ENCODE assay signal across 14 cellular contexts in the genomic region with DNA sequence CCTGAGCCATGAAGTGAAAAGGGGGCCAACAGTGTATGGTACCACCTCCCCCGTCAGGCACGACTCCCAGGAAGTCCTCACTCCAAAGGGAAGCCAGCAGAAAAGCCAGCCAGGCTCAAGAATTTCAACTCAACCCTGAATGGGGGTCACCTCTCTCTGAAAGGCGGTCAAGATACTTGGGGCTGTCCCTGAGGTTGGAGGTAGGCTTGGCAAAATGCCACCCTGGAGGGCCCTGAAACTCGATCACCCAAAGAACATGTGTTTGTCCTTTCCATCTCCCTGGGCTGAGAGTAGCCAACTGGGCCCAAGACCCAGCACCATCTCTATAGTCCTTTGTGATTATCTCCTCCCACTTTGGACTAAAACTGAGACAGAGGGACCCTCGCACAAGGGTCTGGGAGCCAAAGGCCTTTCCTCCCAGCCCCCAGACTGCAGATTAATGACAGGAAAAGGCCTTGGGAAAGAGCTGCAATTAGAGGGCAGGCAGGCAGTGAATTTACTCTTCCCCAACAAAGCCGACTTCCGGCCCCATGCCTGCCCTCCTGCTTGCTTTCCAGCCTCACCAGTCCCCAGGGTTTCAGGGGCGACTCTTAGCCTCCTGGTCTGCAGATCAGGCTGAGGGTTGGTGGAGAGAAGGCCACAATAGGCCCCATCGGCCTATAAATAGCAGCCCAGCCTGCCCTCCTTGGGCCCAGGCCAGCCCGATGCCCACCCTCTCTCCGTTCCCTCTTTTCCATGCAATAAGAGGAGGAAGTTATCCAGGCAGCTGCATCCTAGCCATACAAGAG. TPM values are rescaled to one million over a fixed set of nuclear protein-coding genes. Genes with fewer than 3 reads are reported as not detected.
DNase-seq lines count a peak whose midpoint lies in the region; ATAC-seq and TF ChIP-seq lines count a peak whose summit lies in the region.
"Had no signal": no experiment of that assay in that cellular context is flagged by ENCODE, and none has a peak within 500 bp of the region (broad histone marks: within the 10 kb centered on the region; RNA-seq: fewer than 3 reads in every experiment).

No MANE protein-coding gene starts in this region.

- no peaks in the 10 kb centered on the region; the same call in 1 of the 2 replicates for H3K36me3 ChIP-seq in Karpas-422 (ENCODE audit: insufficient read depth, low read length)
- H3K36me3 ChIP-seq in spleen = peaks cover 0 to 74% (median 17%) of the 10 kb centered on the region in 6 donors

- H3K27me3 Mint-ChIP-seq in activated T-cell treated with anti-CD3 and anti-CD28 coated beads, Interleukin-2, amount 50 U/mL, for 24 hours = no peaks in the 10 kb centered on the region
- no peaks in the 10 kb centered on the region for H3K27me3 Mint-ChIP-seq in activated naive CD8-positive, alpha-beta T cell treated with anti-CD3 and anti-CD28 coated beads, Interleukin-2, amount 10 ng/mL, durations not matched to agents 7 days and 5 days

- H3K9me3 Mint-ChIP-seq in activated T-cell treated with anti-CD3 and anti-CD28 coated beads, Interleukin-2, amount 50 U/mL, for 24 hours = no peaks in the 10 kb centered on the region
- no peaks in the 10 kb centered on the region for H3K9me3 Mint-ChIP-seq in activated naive CD8-positive, alpha-beta T cell treated with anti-CD3 and anti-CD28 coated beads, Interleukin-2, amount 10 ng/mL, durations not matched to agents 7 days and 5 days

- POLR2A ChIA-PET in activated naive CD8-positive, alpha-beta T cell treated with anti-CD3 and anti-CD28 coated beads, Interleukin-2, amount 10 ng/mL, durations not matched to agents 7 days and 5 days (lab: Charles Lee) = interaction anchor here (1.0 to 8.2 kb wide), 5 partner anchors 13 to 106 kb away, joined by 3 to 155 read pairs (median 13); no protein-coding TSS in a partner anchor

- H3K27ac Mint-ChIP-seq in activated T-cell treated with anti-CD3 and anti-CD28 coated beads, Interleukin-2, amount 50 U/mL, for 24 hours = peak overlapping the region; percentile 92
- peak overlapping the region; percentile 79 for H3K27ac Mint-ChIP-seq in activated naive CD8-positive, alpha-beta T cell treated with anti-CD3 and anti-CD28 coated beads, Interleukin-2, amount 10 ng/mL, durations not matched to agents 7 days and 5 days

- H4K20me1 ChIP-seq in Karpas-422 (ENCODE audit: insufficient read depth, low read depth, low read length) = peaks cover 4% of the 10 kb centered on the region; the same call in 1 of the 2 replicates

- H3K4me3 ChIP-seq in Karpas-422 (ENCODE audit: low read length) (no peak overlapping the region), spleen (peak overlapping the region in 5 of 8 donors; percentile 14 to 52 (median 22))

- H3K4me1 Mint-ChIP-seq in activated T-cell treated with anti-CD3 and anti-CD28 coated beads, Interleukin-2, amount 50 U/mL, for 24 hours (ENCODE audit: low read depth) = peaks cover 62% of the 10 kb centered on the region
- H3K4me1 Mint-ChIP-seq in activated naive CD8-positive, alpha-beta T cell treated with anti-CD3 and anti-CD28 coated beads, Interleukin-2, amount 10 ng/mL, durations not matched to agents 7 days and 5 days = peaks cover 38% of the 10 kb centered on the region

- H3K79me2 ChIP-seq in Karpas-422 (ENCODE audit: low read length) = peaks cover 58% of the 10 kb centered on the region

- no peak for DNase-seq in activated T-cell treated with anti-CD3 and anti-CD28 coated beads, Interleukin-2, amount 50 U/mL, for 24 hours
- no peak for DNase-seq in activated T-cell treated with anti-CD3 and anti-CD28 coated beads, Interleukin-2, amount 50 U/mL, for 1 hour
- DNase-seq in Karpas-422 (no peak), spleen (no peak), NCI-H1105 treated with DMSO at 0.1 percent for 48 hours (lab: John Stamatoyannopoulos, UW) (no peak), NCI-H82 (lab: John Stamatoyannopoulos, UW) (no peak)
- no peak for DNase-seq in activated naive CD8-positive, alpha-beta T cell treated with anti-CD3 and anti-CD28 coated beads, Interleukin-2, amount 10 ng/mL, durations not matched to agents 7 days and 5 days
- DNase-seq: activated effector memory CD4-positive, alpha-beta T cell treated with anti-CD3 and anti-CD28 coated beads, Interleukin-2, amount 50 U/mL, for 16 hours; left ventricle myocardium superior; NCI-H1417 had no signal

- no peak for TF ChIP-seq POLR2A in spleen (IDR thresholded peaks at IDR 0.05)

- no peak for ATAC-seq in activated naive CD8-positive, alpha-beta T cell treated with anti-CD3 and anti-CD28 coated beads, Interleukin-2, amount 10 ng/mL, durations not matched to agents 7 days and 5 days (ENCODE audit: low read depth)
- ATAC-seq in GM19324 (IDR thresholded peaks at IDR 0.05; ENCODE audit: low FRiP score, unreplicated experiment) = no peak
- ATAC-seq: left ventricle myocardium superior, Right ventricle myocardium inferior had no signal

- H3K4me1 ChIP-seq in Karpas-422 (ENCODE audit: low read length) (peaks cover 58% of the 10 kb centered on the region), spleen (peaks cover 0 to 75% (median 55%) of the 10 kb centered on the region in 6 donors)

- H2AFZ ChIP-seq in Karpas-422 (ENCODE audit: low read length) = no peak overlapping the region

- no peak overlapping the region for H3K9ac ChIP-seq in Karpas-422 (ENCODE audit: low read length)

- H3K27ac ChIP-seq in Karpas-422 (ENCODE audit: low read length) (peak overlapping the region; percentile 10; the same call in 1 of the 2 replicates), spleen (peak overlapping the region in 6 of 8 donors; percentile 19 to 96 (median 70))
- H3K27ac ChIP-seq: VCaP had no signal

- peak overlapping the region; percentile 17 for H3K4me2 ChIP-seq in Karpas-422 (ENCODE audit: low read depth, low read length, poor library complexity, severe bottlenecking)

- H3K27me3 ChIP-seq in Karpas-422 (ENCODE audit: low read length) (no peaks in the 10 kb centered on the region), spleen (replicated peaks in 1 of 7) (no peaks in the 10 kb centered on the region)

- WGBS in spleen, 5 donors = 18 to 50% (median 31%) methylated on average over 7 to 11 of the region's 11 CpGs

- H3K9me2 ChIP-seq in Karpas-422 (replicated peaks; ENCODE audit: insufficient read depth, low read length) = no peaks in the 10 kb centered on the region

- TF ChIP-seq CTCF in spleen (IDR thresholded peaks at IDR 0.05 in 8 of 11, conservative IDR thresholded peaks at IDR 0.05 in 3 of 11) = no peak

- peaks cover 87% of the 10 kb centered on the region for H3K36me3 Mint-ChIP-seq in activated T-cell treated with anti-CD3 and anti-CD28 coated beads, Interleukin-2, amount 50 U/mL, for 24 hours (ENCODE audit: low read depth)
- H3K36me3 Mint-ChIP-seq in activated naive CD8-positive, alpha-beta T cell treated with anti-CD3 and anti-CD28 coated beads, Interleukin-2, amount 10 ng/mL, durations not matched to agents 7 days and 5 days = peaks cover 56% of the 10 kb centered on the region

- intact Hi-C loops in spleen (cut with DNase I; ENCODE audit: low total_unique reads) = no loop called here

- H3K4me3 Mint-ChIP-seq in activated T-cell treated with anti-CD3 and anti-CD28 coated beads, Interleukin-2, amount 50 U/mL, for 24 hours = peak overlapping the region; percentile 65
- peak overlapping the region; percentile 81 for H3K4me3 Mint-ChIP-seq in activated naive CD8-positive, alpha-beta T cell treated with anti-CD3 and anti-CD28 coated beads, Interleukin-2, amount 10 ng/mL, durations not matched to agents 7 days and 5 days

- H3K9me3 ChIP-seq in Karpas-422 (ENCODE audit: low read length) (no peaks in the 10 kb centered on the region), spleen (no peaks in the 10 kb centered on the region)

RNA-seq across cellular contexts. Expression of a gene that starts 5.6 kb away (rescaled TPM):
- 63.0 and 103 TPM in 2 replicates for total RNA-seq in Karpas-422 (2014; rRNA removed; shearing (Covaris generic); ENCODE audit: low replicate concordance)
- total RNA-seq in activated naive CD8-positive, alpha-beta T cell treated with anti-CD3 and anti-CD28 coated beads, Interleukin-2, amount 10 ng/mL, durations not matched to agents 7 days and 5 days = 100 to 1,000 TPM; 239 to 241 TPM
- 100 to 1,000 TPM; 126 to 204 (median 147) TPM for total RNA-seq in spleen
- 100 to 1,000 TPM; 111 to 142 (median 138) TPM for polyA plus RNA-seq in spleen
- total RNA-seq: osteocyte had no signal

RNA-seq across cellular contexts. Expression of a gene that starts 46.6 kb away (rescaled TPM):
- not detected in 2 replicates for total RNA-seq in Karpas-422 (2014; rRNA removed; shearing (Covaris generic); ENCODE audit: low replicate concordance)
- total RNA-seq in activated naive CD8-positive, alpha-beta T cell treated with anti-CD3 and anti-CD28 coated beads, Interleukin-2, amount 10 ng/mL, durations not matched to agents 7 days and 5 days = under 1 TPM; 0.65 to 0.67 TPM
- under 1 TPM; 0.09 to 0.74 (median 0.20) TPM for total RNA-seq in spleen
- polyA plus RNA-seq in spleen = under 1 TPM; 0.13 to 0.46 (median 0.22) TPM

RNA-seq across cellular contexts. Expression of a gene that starts 58.3 kb away (rescaled TPM):
- 15.2 and 18.4 TPM in 2 replicates for total RNA-seq in Karpas-422 (2014; rRNA removed; shearing (Covaris generic); ENCODE audit: low replicate concordance)
- total RNA-seq in activated naive CD8-positive, alpha-beta T cell treated with anti-CD3 and anti-CD28 coated beads, Interleukin-2, amount 10 ng/mL, durations not matched to agents 7 days and 5 days = 1 to 10 TPM; 5.7 to 6.7 TPM
- 1 to 10 TPM; 4.9 to 9.2 (median 5.9) TPM for total RNA-seq in spleen
- polyA plus RNA-seq in spleen = 1 to 10 TPM; 1.2 to 1.9 (median 1.9) TPM
